Comparison of ENCODE assay signal across 1 cellular context in genomic region chr17:1907818-1908698, GRCh38.
TF ChIP-seq lines count a peak whose summit lies in the region.

No MANE protein-coding gene starts in this region.

TF ChIP-seq in H1, 55 proteins besides CTCF, POLR2A, EP300 and RAD21 (continued from another document):
- TF ChIP-seq MAX (IDR thresholded peaks at IDR 0.05) (peak; percentile 23; the same call in 1 of the 2 replicates), GABPA (IDR thresholded peaks at IDR 0.05; ENCODE audit: borderline replicate concordance, insufficient read depth, low read length) (peak; percentile 12; the same call in 1 of the 2 replicates), FOSL1 (IDR thresholded peaks at IDR 0.05; ENCODE audit: insufficient read depth, low read depth, low read length) (no peak), HDAC2 (IDR thresholded peaks at IDR 0.05; ENCODE audit: borderline replicate concordance in 1 of 2, low read depth in 2 of 2, low read length in 2 of 2) (no peak), BACH1 (IDR thresholded peaks at IDR 0.05; ENCODE audit: low read length) (0 out of 2 replicates have a peak, but pooled peaks have one; percentile 32), SP1 (IDR thresholded peaks at IDR 0.05; ENCODE audit: low read depth, low read length) (peak; percentile 84), SIN3A (conservative IDR thresholded peaks at IDR 0.05 in 1 of 2, IDR thresholded peaks at IDR 0.05 in 1 of 2; ENCODE audit: low read depth in 1 of 2, low read length in 2 of 2) (0 out of 4 replicates have a peak, but pooled peaks of 1 of the 2 experiments have one; percentile 31)
